In genomic region chr6:106511274-106512047, GRCh38 we compare ENCODE assay signal across 8 cellular contexts.
DNase-seq lines count a peak whose midpoint lies in the region; ATAC-seq and TF ChIP-seq lines count a peak whose summit lies in the region.

No MANE protein-coding gene starts in this region.

- no peak for TF ChIP-seq CTCF in H9 (conservative IDR thresholded peaks at IDR 0.05)
- no peak for TF ChIP-seq CTCF in coronary artery (IDR thresholded peaks at IDR 0.05)
- TF ChIP-seq CTCF in liver (IDR thresholded peaks at IDR 0.05; ENCODE audit: low read depth, low read length, missing input control) = no peak
- no peak for TF ChIP-seq CTCF in stomach (IDR thresholded peaks at IDR 0.05)

- H2BK5ac ChIP-seq in H9 (ENCODE audit: insufficient read length, low read length) = no peak overlapping the region

- no peak overlapping the region for H2BK12ac ChIP-seq in H9 (ENCODE audit: insufficient read length, low read depth, low read length)

- H3K27ac Mint-ChIP-seq in CD8-positive, alpha-beta memory T cell = peak overlapping the region; percentile 77 to 99 (median 96)
- H3K27ac Mint-ChIP-seq in H9 (no peak overlapping the region), T-cell (peak overlapping the region; percentile 85 to 92)

- no peaks in the 10 kb centered on the region for H3K27me3 ChIP-seq in CD8-positive, alpha-beta memory T cell (ENCODE audit: insufficient read depth, low read length, poor library complexity, severe bottlenecking)
- H3K27me3 ChIP-seq in H9 (ENCODE audit: insufficient read depth, low read length) (peaks cover 25% of the 10 kb centered on the region; the same call in 1 of the 2 replicates), liver (ENCODE audit: control insufficient read depth in 4 of 4, insufficient read depth in 4 of 4, low read length in 3 of 4) (peaks cover 0 to 4% (median 2%) of the 10 kb centered on the region in 4 donors), stomach (peaks cover 6 to 55% (median 15%) of the 10 kb centered on the region in 3 donors)

- no peak overlapping the region for H3K14ac ChIP-seq in H9 (ENCODE audit: insufficient read depth, low read length)

- no peaks in the 10 kb centered on the region for H3K9me3 Mint-ChIP-seq in CD8-positive, alpha-beta memory T cell
- peaks cover 0 to 4% of the 10 kb centered on the region in 2 experiments; a peak in 1 of 5 replicates for H3K9me3 Mint-ChIP-seq in H9
- H3K9me3 Mint-ChIP-seq in T-cell = no peaks in the 10 kb centered on the region

- no peak overlapping the region for H2AFZ ChIP-seq in H9 (ENCODE audit: low read length)

- H3T11ph ChIP-seq in H9 (ENCODE audit: low read length) = no peak overlapping the region

- H3K36me3 Mint-ChIP-seq in CD8-positive, alpha-beta memory T cell = peaks cover 0 to 16% (median 0%) of the 10 kb centered on the region in 3 donors
- H3K36me3 Mint-ChIP-seq in H9 (ENCODE audit: insufficient read depth in 1 of 3, low read depth in 3 of 3) (peaks cover 0 to 2% (median 0%) of the 10 kb centered on the region in 3 experiments; a peak in 2 of 7 replicates), T-cell (no peaks in the 10 kb centered on the region)

- no peak overlapping the region for H3K9ac ChIP-seq in H9 (ENCODE audit: extremely low read depth, insufficient read length, low read length)
- peak overlapping the region; percentile 43 to 68 for H3K9ac ChIP-seq in liver (ENCODE audit: low read depth in 1 of 2, low read length in 2 of 2)

- H3K4me3 Mint-ChIP-seq in CD8-positive, alpha-beta memory T cell = peak overlapping the region; percentile 94 to 98 (median 97)
- peak overlapping the region; percentile 79 to 93 for H3K4me3 Mint-ChIP-seq in H9
- peak overlapping the region; percentile 94 to 97 (median 96) for H3K4me3 Mint-ChIP-seq in T-cell

- H3K4ac ChIP-seq in H9 (ENCODE audit: low read depth, low read length) = no peak overlapping the region

- H4K20me1 ChIP-seq in H9 (ENCODE audit: control insufficient read depth, insufficient read depth, insufficient read length) = no peaks in the 10 kb centered on the region

- H3K79me2 ChIP-seq in H9 (ENCODE audit: insufficient read depth, low read length) = no peaks in the 10 kb centered on the region

- H3K4me3 ChIP-seq in CD8-positive, alpha-beta memory T cell (ENCODE audit: low read length) = peak overlapping the region; percentile 82
- H3K4me3 ChIP-seq in coronary artery (peak overlapping the region; percentile 79), liver (ENCODE audit: low read depth in 1 of 3, low read length in 3 of 3) (peak overlapping the region; percentile 84 to 99 (median 85)), stomach (peak overlapping the region; percentile 65 to 86 (median 84))

- H3K4me2 ChIP-seq in H9 (ENCODE audit: insufficient read depth, insufficient read length, low read length) = peak overlapping the region; percentile 56

- no peak for TF ChIP-seq POLR2A in stomach (IDR thresholded peaks at IDR 0.05)

- no peaks in the 10 kb centered on the region for H3K36me3 ChIP-seq in CD8-positive, alpha-beta memory T cell (ENCODE audit: insufficient read depth, low read length)
- H3K36me3 ChIP-seq in liver (ENCODE audit: control insufficient read depth in 4 of 4, insufficient read depth in 3 of 4, low read depth in 1 of 4, low read length in 3 of 4) = no peaks in the 10 kb centered on the region
- H3K36me3 ChIP-seq in stomach = no peaks in the 10 kb centered on the region

- no peaks in the 10 kb centered on the region for H3K9me3 ChIP-seq in CD8-positive, alpha-beta memory T cell (ENCODE audit: low read length)
- no peaks in the 10 kb centered on the region for H3K9me3 ChIP-seq in H9 (ENCODE audit: control insufficient read depth, low read depth, low read length)
- H3K9me3 ChIP-seq in liver (ENCODE audit: control insufficient read depth in 4 of 4, low read length in 3 of 4) = no peaks in the 10 kb centered on the region
- H3K9me3 ChIP-seq in stomach = no peaks in the 10 kb centered on the region

- peaks cover 45 to 56% (median 55%) of the 10 kb centered on the region in 3 donors for H3K4me1 Mint-ChIP-seq in CD8-positive, alpha-beta memory T cell
- peaks cover 30 to 34% of the 10 kb centered on the region in 2 experiments for H3K4me1 Mint-ChIP-seq in H9
- peaks cover 48 to 53% (median 49%) of the 10 kb centered on the region in 3 donors for H3K4me1 Mint-ChIP-seq in T-cell

- peak; percentile 22 to 28 (median 24) for ATAC-seq in T-cell (replicated peaks in 1 of 4)

- no peak overlapping the region for H4K91ac ChIP-seq in H9 (ENCODE audit: insufficient read length, low read depth, low read length)

- TF ChIP-seq EP300 in stomach (IDR thresholded peaks at IDR 0.05) = no peak

- H3K27ac ChIP-seq in CD8-positive, alpha-beta memory T cell (ENCODE audit: low read depth, low read length) = peak overlapping the region; percentile 74
- no peak overlapping the region for H3K27ac ChIP-seq in H9 (ENCODE audit: insufficient read length, low read depth, low read length)
- peak overlapping the region in 1 of 2 donors; percentile 72 for H3K27ac ChIP-seq in coronary artery
- H3K27ac ChIP-seq in liver (ENCODE audit: low read depth in 1 of 2, low read length in 2 of 2) = peak overlapping the region; percentile 95
- peak overlapping the region; percentile 81 to 95 (median 92) for H3K27ac ChIP-seq in stomach
- no peak overlapping the region for H3K27ac ChIP-seq in substantia nigra (ENCODE audit: low read depth, low read length, poor library complexity, severe bottlenecking)

- no peak overlapping the region for H3K56ac ChIP-seq in H9 (ENCODE audit: insufficient read length, low read depth, low read length)

- no peak overlapping the region for H2BK20ac ChIP-seq in H9 (ENCODE audit: low read depth, low read length, poor library complexity, severe bottlenecking)

- no peaks in the 10 kb centered on the region for H3K27me3 Mint-ChIP-seq in CD8-positive, alpha-beta memory T cell
- H3K27me3 Mint-ChIP-seq in H9 (ENCODE audit: low read depth) (peaks cover 85% of the 10 kb centered on the region), T-cell (no peaks in the 10 kb centered on the region)

- intact Hi-C loops in stomach (cut with DNase I; ENCODE audit: low total_unique reads) = no loop called here

- no peak overlapping the region for H3K23ac ChIP-seq in H9 (ENCODE audit: insufficient read length, low read depth, low read length)

- no peak overlapping the region for H2BK15ac ChIP-seq in H9 (ENCODE audit: low read depth, low read length)

- H3K23me2 ChIP-seq in H9 (ENCODE audit: insufficient read length, low read depth, low read length, poor library complexity, severe bottlenecking) = peaks cover 30% of the 10 kb centered on the region

- WGBS in H9 (ENCODE audit: extremely low coverage, insufficient read length, low lambda C conversion rate) = no CpG with 5 or more reads among the region's 29 CpGs
- WGBS in liver = 1% methylated on average over 29 of the region's 29 CpGs
- WGBS in stomach, 5 donors = 0 to 4% (median 0%) methylated on average over 19 to 29 of the region's 29 CpGs

- no peak overlapping the region for H4K5ac ChIP-seq in H9 (ENCODE audit: insufficient read length, low read depth, low read length)

- H3K18ac ChIP-seq in H9 (ENCODE audit: insufficient read length, low read depth, low read length) = no peak overlapping the region

- in situ Hi-C loops in G401 (cut with HindIII; ENCODE audit: low sequenced_read_pairs) = no loop called here

- H2AK5ac ChIP-seq in H9 (ENCODE audit: insufficient read length, low read length) = no peak overlapping the region

- POLR2A ChIA-PET in CD8-positive, alpha-beta memory T cell (lab: Charles Lee) = interaction anchor here (0.7 to 3.7 kb wide), 7 partner anchors 10 to 63 kb away, joined by 3 to 60 read pairs (median 6); no protein-coding TSS in a partner anchor
- POLR2A ChIA-PET in T-cell (lab: Charles Lee) = interaction anchor here (0.6 to 2.5 kb wide), 12 partner anchors 9 to 62 kb away, joined by 3 to 20 read pairs (median 4); no protein-coding TSS in a partner anchor

- H4K8ac ChIP-seq in H9 (replicated peaks; ENCODE audit: insufficient read length, low read depth, low read length) = no peak overlapping the region

- H3K79me1 ChIP-seq in H9 (ENCODE audit: insufficient read depth, low read depth, low read length, poor library complexity, severe bottlenecking) = no peaks in the 10 kb centered on the region

- peak; percentile 40 to 66 (median 49) for DNase-seq in CD8-positive, alpha-beta memory T cell
- DNase-seq in H9 = peak; percentile 58
- peak in 20 of 34 experiments; percentile 6 to 50 (median 40) for DNase-seq in T-cell
- no peak for DNase-seq in coronary artery (ENCODE audit: low spot score)
- peak; percentile 39 for DNase-seq in stomach
- DNase-seq in G401 (ENCODE audit: low spot score) = no peak
- DNase-seq in substantia nigra (lab: John Stamatoyannopoulos, UW) = no peak

- CTCF ChIA-PET in CD8-positive, alpha-beta memory T cell (lab: Charles Lee) = interaction anchor here (0.7 to 7.1 kb wide), 27 partner anchors 8 to 163 kb away, joined by 3 to 147 read pairs (median 6); no protein-coding TSS in a partner anchor
- CTCF ChIA-PET in T-cell (lab: Charles Lee) = interaction anchor here (0.5 to 6.4 kb wide), 23 partner anchors 10 to 176 kb away, joined by 3 to 75 read pairs (median 6); no protein-coding TSS in a partner anchor

- H3K4me1 ChIP-seq in CD8-positive, alpha-beta memory T cell (ENCODE audit: insufficient read depth, low read length) = peaks cover 29% of the 10 kb centered on the region
- H3K4me1 ChIP-seq in H9 (ENCODE audit: insufficient read depth, low read length) (no peaks in the 10 kb centered on the region), liver (ENCODE audit: control insufficient read depth in 4 of 4, insufficient read depth in 4 of 4, low read length in 3 of 4) (peaks cover 8 to 44% (median 36%) of the 10 kb centered on the region in 4 donors), stomach (peaks cover 23 to 53% (median 41%) of the 10 kb centered on the region in 4 donors)

- no peak overlapping the region for H2BK120ac ChIP-seq in H9 (ENCODE audit: low read depth, low read length, poor library complexity, severe bottlenecking)

- no peak for TF ChIP-seq RAD21 in liver (IDR thresholded peaks at IDR 0.05)

TF ChIP-seq in liver, 16 proteins besides CTCF, POLR2A, EP300 and RAD21 (continues in another document):
- TF ChIP-seq ZBTB33 (IDR thresholded peaks at IDR 0.05) (no peak), NR2F2 (IDR thresholded peaks at IDR 0.05) (no peak)

Comparison
In these comparisons a context has a peak if more than half of its experiments do, and no peak if none do; other contexts are left out.
1. DNase-seq: peak in CD8-positive, alpha-beta memory T cell (5 of 5), H9 (single experiment), T-cell (20 of 34) and stomach (single experiment); none in coronary artery (single experiment), G401 (single experiment) and substantia nigra (0 of 49).
2. H3K27ac ChIP-seq: peak in CD8-positive, alpha-beta memory T cell (single experiment), liver (2 of 2) and stomach (5 of 5); none in H9 (single experiment) and substantia nigra (single experiment).
3. H3K27ac Mint-ChIP-seq: peak in CD8-positive, alpha-beta memory T cell (8 of 8) and T-cell (2 of 2); none in H9 (0 of 3).
4. Peak in every context shown above with its lines, with median percentiles within 50 percentile points of each other: H3K4me3 ChIP-seq and H3K4me3 Mint-ChIP-seq.